Comparison of ENCODE assay signal across 16 cellular contexts in the genomic region with DNA sequence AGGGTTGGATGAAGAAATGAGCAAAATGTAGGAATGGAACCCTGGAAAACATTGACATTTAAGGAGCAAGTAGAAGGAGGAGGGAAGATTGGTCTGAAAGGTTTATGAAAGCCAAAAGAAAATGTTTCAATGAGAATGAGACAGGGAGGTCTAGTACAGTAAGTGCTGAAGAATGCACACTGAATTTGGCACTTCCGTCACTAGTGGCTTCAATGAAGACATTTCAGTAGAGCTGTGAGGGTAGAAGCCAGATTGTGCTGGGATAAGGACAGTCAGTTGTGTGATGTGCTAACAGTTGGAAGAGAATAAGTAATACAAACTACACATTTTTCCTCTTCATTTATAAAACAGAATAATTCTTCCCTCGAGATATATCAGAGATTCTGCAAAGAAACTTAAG. TPM values are rescaled to one million over a fixed set of nuclear protein-coding genes. Genes with fewer than 3 reads are reported as not detected.
DNase-seq lines count a peak whose midpoint lies in the region; ATAC-seq and TF ChIP-seq lines count a peak whose summit lies in the region.
"Had no signal": no experiment of that assay in that cellular context is flagged by ENCODE, and none has a peak within 500 bp of the region (broad histone marks: within the 10 kb centered on the region; RNA-seq: fewer than 3 reads in every experiment).

No MANE protein-coding gene starts in this region.

- POLR2A ChIA-PET in CD4-positive, alpha-beta T cell (lab: Charles Lee): interaction anchor here (1.1 to 1.8 kb wide), 3 partner anchors 13 to 109 kb away, joined by 5 to 11 read pairs (median 5); no protein-coding TSS in a partner anchor

- H3K4me3 ChIP-seq in fibroblast of the aortic adventitia (ENCODE audit: low read depth, low read length): no peak overlapping the region
- H3K4me3 ChIP-seq: esophagus squamous epithelium, prostate gland, tibial nerve had no signal

- H3K36me3 Mint-ChIP-seq in CD4-positive, alpha-beta T cell (ENCODE audit: low read depth): peaks cover 91% of the 10 kb centered on the region
- H3K36me3 Mint-ChIP-seq in activated naive CD8-positive, alpha-beta T cell: peaks cover 24% of the 10 kb centered on the region

- peaks cover 66% of the 10 kb centered on the region for H3K4me1 Mint-ChIP-seq in CD4-positive, alpha-beta T cell (ENCODE audit: low read depth)
- H3K4me1 Mint-ChIP-seq in activated naive CD8-positive, alpha-beta T cell (ENCODE audit: low read depth): peaks cover 49% of the 10 kb centered on the region
- H3K4me1 Mint-ChIP-seq: memory B cell had no signal

- H3K27me3 Mint-ChIP-seq in CD4-positive, alpha-beta T cell: no peaks in the 10 kb centered on the region
- no peaks in the 10 kb centered on the region for H3K27me3 Mint-ChIP-seq in activated naive CD8-positive, alpha-beta T cell
- H3K27me3 Mint-ChIP-seq: memory B cell had no signal

- intact Hi-C loops in CD4-positive, alpha-beta T cell (cut with DNase I, micrococcal nuclease): no loop called here

- CTCF ChIA-PET in CD4-positive, alpha-beta T cell (lab: Charles Lee): interaction anchor here (1.6 to 2.9 kb wide), 2 partner anchors 16 to 109 kb away, joined by 6 to 10 read pairs; no protein-coding TSS in a partner anchor

- no peak for ATAC-seq in CD4-positive, alpha-beta T cell (ENCODE audit: poor library complexity)
- no peak for ATAC-seq in HG02642 (IDR thresholded peaks at IDR 0.05; ENCODE audit: poor library complexity, unreplicated experiment)

- DNase-seq in CD4-positive, alpha-beta T cell: no peak
- DNase-seq in GM04503 (ENCODE audit: low read depth) (peak; percentile 57), fibroblast of the aortic adventitia (ENCODE audit: low read depth) (peak; percentile 48), RPMI8226 (no peak), T-helper 9 cell (no peak), SKM-1 (lab: John Stamatoyannopoulos, UW; ENCODE audit: unreplicated experiment) (no peak)
- DNase-seq: DMS153, esophagus squamous epithelium, NCI-H1436 treated with DMSO at 0.1 percent for 48 hours had no signal

- H3K9me3 ChIP-seq in CD4-positive, alpha-beta T cell (ENCODE audit: control insufficient read depth, low read length): no peaks in the 10 kb centered on the region
- H3K9me3 ChIP-seq: esophagus squamous epithelium, prostate gland, tibial nerve had no signal

- no peak overlapping the region for H3K27ac ChIP-seq in CD4-positive, alpha-beta T cell (ENCODE audit: low read depth, low read length)
- H3K27ac ChIP-seq: esophagus squamous epithelium, prostate gland, tibial nerve had no signal

- H3K9me3 Mint-ChIP-seq in CD4-positive, alpha-beta T cell: no peaks in the 10 kb centered on the region
- no peaks in the 10 kb centered on the region for H3K9me3 Mint-ChIP-seq in activated naive CD8-positive, alpha-beta T cell (ENCODE audit: low read depth)
- H3K9me3 Mint-ChIP-seq: memory B cell had no signal

- H3K4me3 Mint-ChIP-seq in CD4-positive, alpha-beta T cell: no peak overlapping the region
- no peak overlapping the region for H3K4me3 Mint-ChIP-seq in activated naive CD8-positive, alpha-beta T cell
- H3K4me3 Mint-ChIP-seq: memory B cell had no signal

- TF ChIP-seq CTCF in CD4-positive, alpha-beta T cell (IDR thresholded peaks at IDR 0.05): no peak
- no peak for TF ChIP-seq CTCF in fibroblast of the aortic adventitia (IDR thresholded peaks at IDR 0.05; ENCODE audit: insufficient read depth, low read length)

- H3K27me3 ChIP-seq in CD4-positive, alpha-beta T cell (ENCODE audit: control insufficient read depth, insufficient read depth, low read length): no peaks in the 10 kb centered on the region
- H3K27me3 ChIP-seq: esophagus squamous epithelium, tibial nerve had no signal

- H3K27ac Mint-ChIP-seq in CD4-positive, alpha-beta T cell: peak overlapping the region; percentile 80
- H3K27ac Mint-ChIP-seq in activated naive CD8-positive, alpha-beta T cell: peak overlapping the region; percentile 84

RNA-seq across cellular contexts. Expression of gene THEM4, which starts 17.1 kb away (rescaled TPM):
- 10 to 100 TPM; 24.0 to 24.5 TPM for total RNA-seq in CD4-positive, alpha-beta T cell
- 6.3 and 18.3 TPM in 2 replicates for total RNA-seq in fibroblast of the aortic adventitia (ENCODE audit: low replicate concordance)

RNA-seq across cellular contexts. Expression of gene THEM5, which starts 38.7 kb away (rescaled TPM):
- not detected for total RNA-seq in CD4-positive, alpha-beta T cell
- total RNA-seq in fibroblast of the aortic adventitia (ENCODE audit: low replicate concordance): not detected in 2 replicates
- total RNA-seq: bronchial epithelial cell, prostate gland, RPMI7951, tibial nerve had no signal

RNA-seq across cellular contexts. Expression of gene C2CD4D, which starts 52.6 kb away (rescaled TPM):
- under 1 TPM; 0.75 to 0.88 TPM for total RNA-seq in CD4-positive, alpha-beta T cell
- not detected in 2 replicates for total RNA-seq in fibroblast of the aortic adventitia (ENCODE audit: low replicate concordance)
- total RNA-seq: bronchial epithelial cell, RPMI7951 had no signal

Comparison
In these comparisons a context has a peak if more than half of its experiments do, and no peak if none do; other contexts are left out.
1. DNase-seq: peak in GM04503 (single experiment) and fibroblast of the aortic adventitia (single experiment); none in CD4-positive, alpha-beta T cell (0 of 10), RPMI8226 (single experiment), T-helper 9 cell (single experiment) and SKM-1 (single experiment).